ENCODE assay signal across 1 cellular context in genomic region chr7:129502708-129503685, GRCh38.
A peak's percentile ranks its signal among the peaks of the same experiment; 100 is the strongest.
TF ChIP-seq lines count a peak whose summit lies in the region.

No MANE protein-coding gene starts in this region.

TF ChIP-seq in K562, 482 proteins besides CTCF, POLR2A, EP300 and RAD21 (continued from another document and continues in another):
- peak; percentile 84 for TF ChIP-seq ZBTB33 (CRISPR knock-in tag; IDR thresholded peaks at IDR 0.05)
- no peak for TF ChIP-seq STAT5A (IDR thresholded peaks at IDR 0.05; ENCODE audit: borderline replicate concordance, low read length)
- no peak for TF ChIP-seq ZBTB9 (CRISPR knock-in tag; IDR thresholded peaks at IDR 0.05)
- TF ChIP-seq ZNF217 (CRISPR knock-in tag; IDR thresholded peaks at IDR 0.05) = no peak
- no peak for TF ChIP-seq MTA1 (IDR thresholded peaks at IDR 0.05; ENCODE audit: borderline replicate concordance)
- no peak for TF ChIP-seq TCF15 (CRISPR knock-in tag; IDR thresholded peaks at IDR 0.05)
- 0 out of 2 replicates have a peak, but pooled peaks have one; percentile 18 for TF ChIP-seq STAG1 (CRISPR knock-in tag; IDR thresholded peaks at IDR 0.05; ENCODE audit: borderline replicate concordance)
- TF ChIP-seq MCM2 (IDR thresholded peaks at IDR 0.05; ENCODE audit: low read depth) = no peak
- no peak for TF ChIP-seq NFATC3 (IDR thresholded peaks at IDR 0.05)
- no peak for TF ChIP-seq THRAP3 (IDR thresholded peaks at IDR 0.05; ENCODE audit: borderline replicate concordance)
- no peak for TF ChIP-seq KLF10 (CRISPR knock-in tag; IDR thresholded peaks at IDR 0.05)
- TF ChIP-seq FIP1L1 (IDR thresholded peaks at IDR 0.05; ENCODE audit: low read depth, low read length, poor library complexity, severe bottlenecking) = peak; percentile 56
- no peak for TF ChIP-seq ZBTB8A (IDR thresholded peaks at IDR 0.05; ENCODE audit: partially characterized antibody)
- TF ChIP-seq GABPA (tag; conservative IDR thresholded peaks at IDR 0.05; ENCODE audit: low read depth) = 0 out of 2 replicates have a peak, but pooled peaks have one; percentile 1
- TF ChIP-seq ZNF639 (CRISPR knock-in tag; conservative IDR thresholded peaks at IDR 0.05 in 1 of 2, IDR thresholded peaks at IDR 0.05 in 1 of 2) = no peak
- TF ChIP-seq ZNF232 (CRISPR knock-in tag; IDR thresholded peaks at IDR 0.05) = no peak
- no peak for TF ChIP-seq HNRNPK (IDR thresholded peaks at IDR 0.05; ENCODE audit: low read depth, low read length, poor library complexity, severe bottlenecking)
- TF ChIP-seq NCOA1 (IDR thresholded peaks at IDR 0.05; ENCODE audit: low read depth) = no peak
- TF ChIP-seq PHTF2 (CRISPR knock-in tag; IDR thresholded peaks at IDR 0.05) = no peak
- TF ChIP-seq MYC (IDR thresholded peaks at IDR 0.05; ENCODE audit: low read depth, low read length) = no peak
- TF ChIP-seq MYC (CRISPR knock-in tag; IDR thresholded peaks at IDR 0.05; ENCODE audit: borderline replicate concordance, low read depth) = no peak
- no peak for TF ChIP-seq ZBTB11 (CRISPR knock-in tag; IDR thresholded peaks at IDR 0.05)
- no peak for TF ChIP-seq TFAM (CRISPR knock-in tag; conservative IDR thresholded peaks at IDR 0.05)
- TF ChIP-seq CBX5 (IDR thresholded peaks at IDR 0.05; ENCODE audit: borderline replicate concordance, low read depth) = no peak
- peak; percentile 60; the same call in 1 of the 2 replicates for TF ChIP-seq HNRNPL (IDR thresholded peaks at IDR 0.05; ENCODE audit: low read depth, low read length)
- peak; percentile 31; the same call in 1 of the 2 replicates for TF ChIP-seq TFAP4 (CRISPR knock-in tag; IDR thresholded peaks at IDR 0.05; ENCODE audit: borderline replicate concordance)
- TF ChIP-seq POLR2G (IDR thresholded peaks at IDR 0.05; ENCODE audit: low read depth, low read length) = no peak; the same call in 1 of the 2 replicates
- TF ChIP-seq HDAC6 (IDR thresholded peaks at IDR 0.05; ENCODE audit: low read depth, low read length) = no peak
- no peak for TF ChIP-seq HIVEP1 (CRISPR knock-in tag; IDR thresholded peaks at IDR 0.05)
- 0 out of 2 replicates have a peak, but pooled peaks have one; percentile 56 for TF ChIP-seq KAT7 (CRISPR knock-in tag; IDR thresholded peaks at IDR 0.05; ENCODE audit: borderline replicate concordance)
- TF ChIP-seq RBBP5 (IDR thresholded peaks at IDR 0.05; ENCODE audit: borderline replicate concordance, insufficient read depth, low read length, poor library complexity, severe bottlenecking) = no peak
- no peak for TF ChIP-seq THAP12 (CRISPR knock-in tag; IDR thresholded peaks at IDR 0.05)
- TF ChIP-seq ZBTB2 (IDR thresholded peaks at IDR 0.05) = no peak
- no peak for TF ChIP-seq HNRNPLL (IDR thresholded peaks at IDR 0.05; ENCODE audit: low read depth, low read length, poor library complexity, severe bottlenecking)
- no peak for TF ChIP-seq ZFP91 (CRISPR knock-in tag; IDR thresholded peaks at IDR 0.05)
- no peak for TF ChIP-seq HLTF (IDR thresholded peaks at IDR 0.05)
- TF ChIP-seq CAMTA2 (CRISPR knock-in tag; conservative IDR thresholded peaks at IDR 0.05) = no peak
- TF ChIP-seq MBD1 (CRISPR knock-in tag; IDR thresholded peaks at IDR 0.05) = no peak
- no peak for TF ChIP-seq FOXP1 (CRISPR knock-in tag; IDR thresholded peaks at IDR 0.05)
